In genomic region chr14:63283501-63284248, GRCh38 we compare ENCODE assay signal across 1 cellular context.
TF ChIP-seq lines count a peak whose summit lies in the region.

No MANE protein-coding gene starts in this region.

TF ChIP-seq in GM12878, 131 proteins besides CTCF, POLR2A, EP300 and RAD21 (continued from another document):
- TF ChIP-seq ZBTB40 (IDR thresholded peaks at IDR 0.05; ENCODE audit: borderline replicate concordance) = no peak
TF ChIP-seq in GM12878: peak in this region for 2.
